In genomic region chr16:71328151-71328550, GRCh38 we compare ENCODE assay signal across 7 cellular contexts. TPM values are rescaled to one million over a fixed set of nuclear protein-coding genes. Genes with fewer than 3 reads are reported as not detected.
"Had no signal": no experiment of that assay in that cellular context is flagged by ENCODE, and none has a peak within 500 bp of the region (broad histone marks: within the 10 kb centered on the region; RNA-seq: fewer than 3 reads in every experiment).

No MANE protein-coding gene starts in this region.

- DNase-seq: H9, HFFc6, IMR-90, KG1 had no signal

- H3K27ac ChIP-seq: HL-60 had no signal

- H3K4me2 ChIP-seq: GM23338 had no signal

- H2AFZ ChIP-seq: GM23338 had no signal

- H3K4me3 ChIP-seq: GM23338, K562 had no signal

RNA-seq across cellular contexts. Expression of gene CALB2, which starts 30.4 kb away (rescaled TPM):
- total RNA-seq: K562 had no signal
